In genomic region chr18:77167276-77167675, GRCh38 we compare ENCODE assay signal across 1 cellular context.
TF ChIP-seq lines count a peak whose summit lies in the region.

No MANE protein-coding gene starts in this region.

TF ChIP-seq in H1, 55 proteins besides CTCF, POLR2A, EP300 and RAD21:
- no peak for TF ChIP-seq CREB1 (IDR thresholded peaks at IDR 0.05)
- no peak for TF ChIP-seq RBBP5 (IDR thresholded peaks at IDR 0.05; ENCODE audit: borderline replicate concordance, low read depth, low read length)
